ENCODE assay signal across 22 cellular contexts in genomic region chr15:81069909-81070308, GRCh38.
DNase-seq lines count a peak whose midpoint lies in the region; ATAC-seq, FAIRE-seq and TF ChIP-seq lines count a peak whose summit lies in the region.
"Had no signal": no experiment of that assay in that cellular context is flagged by ENCODE, and none has a peak within 500 bp of the region (broad histone marks: within the 10 kb centered on the region; RNA-seq: fewer than 3 reads in every experiment).

No MANE protein-coding gene starts in this region.

- TF ChIP-seq EP300 in K562 (IDR thresholded peaks at IDR 0.05; ENCODE audit: low read length), result no peak

- H3K9me3 ChIP-seq in heart right ventricle, result no peaks in the 10 kb centered on the region
- no peaks in the 10 kb centered on the region for H3K9me3 ChIP-seq in K562 (replicated peaks; ENCODE audit: control insufficient read depth, insufficient read depth, low read depth, low read length)
- H3K9me3 ChIP-seq in endothelial cell of umbilical vein (replicated peaks; ENCODE audit: control insufficient read depth, insufficient read depth, low read length), result no peaks in the 10 kb centered on the region
- no peaks in the 10 kb centered on the region for H3K9me3 ChIP-seq in Peyer's patch

- H3K36me3 ChIP-seq in heart right ventricle (no peaks in the 10 kb centered on the region), K562 (ENCODE audit: control insufficient read depth, insufficient read depth, low read length) (no peaks in the 10 kb centered on the region), endothelial cell of umbilical vein (ENCODE audit: control insufficient read depth in 2 of 2, extremely low read depth in 1 of 2, insufficient read depth in 2 of 2, low read length in 2 of 2) (no peaks in the 10 kb centered on the region), Peyer's patch (no peaks in the 10 kb centered on the region)

- TF ChIP-seq POLR2A in K562 (conservative IDR thresholded peaks at IDR 0.05), result no peak
- no peak for TF ChIP-seq POLR2A in endothelial cell of umbilical vein (IDR thresholded peaks at IDR 0.05; ENCODE audit: low read depth, low read length)
- no peak for TF ChIP-seq POLR2A in Peyer's patch (IDR thresholded peaks at IDR 0.05)

- ATAC-seq in heart right ventricle (peak; percentile 56 to 84 (median 80)), K562 (peak; percentile 95)

- H3K9me1 ChIP-seq in K562 (ENCODE audit: control insufficient read depth, insufficient read depth, low read length) (no peaks in the 10 kb centered on the region), endothelial cell of umbilical vein (replicated peaks; ENCODE audit: control insufficient read depth, extremely low read depth, insufficient read depth, low read length) (no peaks in the 10 kb centered on the region)

- no peaks in the 10 kb centered on the region for H4K20me1 ChIP-seq in K562 (replicated peaks; ENCODE audit: control insufficient read depth, insufficient read depth, low read length)
- no peaks in the 10 kb centered on the region for H4K20me1 ChIP-seq in endothelial cell of umbilical vein (replicated peaks; ENCODE audit: control insufficient read depth, extremely low read depth, insufficient read depth, low read length)

- H3K4me2 ChIP-seq in K562 (ENCODE audit: insufficient read depth, low read length), result no peak overlapping the region
- H3K4me2 ChIP-seq in endothelial cell of umbilical vein (ENCODE audit: insufficient read depth, low read length), result no peak overlapping the region

- H3K9ac ChIP-seq in K562 (ENCODE audit: insufficient read depth in 1 of 2, low read depth in 2 of 2, low read length in 2 of 2) (no peak overlapping the region), endothelial cell of umbilical vein (replicated peaks; ENCODE audit: extremely low read depth, insufficient read depth, low read length) (no peak overlapping the region)

- CTCF ChIA-PET in K562 (lab: Yijun Ruan, JAX; ENCODE audit: low intra/inter-chr PET ratio), result no interaction called here
- CTCF ChIA-PET in endothelial cell of umbilical vein (lab: Charles Lee), result interaction anchor here (0.5 to 2.7 kb wide), 12 partner anchors 8 to 196 kb away, joined by 3 to 13 read pairs (median 4); partner anchors contain the start of gene TLNRD1

- H3K27me3 ChIP-seq in heart right ventricle, result no peaks in the 10 kb centered on the region
- no peaks in the 10 kb centered on the region for H3K27me3 ChIP-seq in K562 (ENCODE audit: control insufficient read depth in 2 of 2, insufficient read depth in 2 of 2, low read length in 2 of 2)
- H3K27me3 ChIP-seq in endothelial cell of umbilical vein (ENCODE audit: control insufficient read depth in 2 of 2, insufficient read depth in 2 of 2, low read length in 2 of 2), result no peaks in the 10 kb centered on the region
- no peaks in the 10 kb centered on the region for H3K27me3 ChIP-seq in Peyer's patch

- dilution Hi-C loops in endothelial cell of umbilical vein (cut with MboI; ENCODE audit: extremely low pct_ligation_motif_present, low sequenced_read_pairs), result no loop called here

- POLR2A ChIA-PET in K562 (lab: Yijun Ruan, JAX), result interaction anchor here (1.4 kb wide), 1 partner anchor 11 kb away, joined by 4 read pairs; no protein-coding TSS in a partner anchor
- POLR2A ChIA-PET in endothelial cell of umbilical vein (lab: Charles Lee), result interaction anchor here (1.0 to 1.5 kb wide), 2 partner anchors 46 to 67 kb away, joined by 3 read pairs; no protein-coding TSS in a partner anchor

- 58 to 74% methylated on average over 11 of the region's 11 CpGs for WGBS in heart right ventricle, 2 donors
- 35% methylated on average over 11 of the region's 11 CpGs for WGBS in K562 (ENCODE audit: insufficient coverage, low coverage, missing lambda C conversion rate)

- FAIRE-seq in K562 (lab: Jason Lieb, UNC), result peak; percentile 78
- peak; percentile 46 for FAIRE-seq in endothelial cell of umbilical vein (lab: Jason Lieb, UNC)
- FAIRE-seq: G401.6, GM12892, HTR-8/SVneo had no signal

- TF ChIP-seq CTCF in heart right ventricle (IDR thresholded peaks at IDR 0.05) (peak in 3 of 9 donors; percentile 22 to 37 (median 29)), K562 (IDR thresholded peaks at IDR 0.05 in 2 of 3, conservative IDR thresholded peaks at IDR 0.05 in 1 of 3; ENCODE audit: insufficient read depth in 2 of 3, low read depth in 1 of 3, low read length in 3 of 3) (peak; percentile 49 to 55 (median 51); a peak in 5 of 6 replicates), endothelial cell of umbilical vein (IDR thresholded peaks at IDR 0.05; ENCODE audit: extremely low read depth in 1 of 2, insufficient read depth in 1 of 2, low read depth in 1 of 2, low read length in 2 of 2) (no peak), Peyer's patch (IDR thresholded peaks at IDR 0.05) (no peak)

- DNase-seq in heart right ventricle, result peak in 1 of 2 donors; percentile 25
- DNase-seq in cardiac septum (ENCODE audit: low spot score), result no peak
- peak in 2 of 4 experiments; percentile 48 to 71 for DNase-seq in K562 (ENCODE audit: extremely low read depth in 1 of 4, low spot score in 3 of 4)
- DNase-seq in endothelial cell of umbilical vein (ENCODE audit: low read depth, low spot score), result peak; percentile 44
- DNase-seq in ureter (ENCODE audit: low spot score), result peak; percentile 24
- DNase-seq in Peyer's patch, result no peak
- DNase-seq in AG08396 (ENCODE audit: low spot score), result no peak
- DNase-seq in SIG-M5 (lab: John Stamatoyannopoulos, UW), result no peak
- DNase-seq: GOT3, HCEC 1CT, MV-4-11, NCI-H1105 treated with DMSO at 0.1 percent for 48 hours, NCI-H1694, NCI-H2081, NCI-H2171, NCI-H345, NCI-H774, OCI-M1, SHP77 had no signal

- H3K27ac ChIP-seq in heart right ventricle (peak overlapping the region in 4 of 10 donors; percentile 10 to 67 (median 39)), K562 (ENCODE audit: extremely low read depth, low read depth, low read length) (no peak overlapping the region), endothelial cell of umbilical vein (ENCODE audit: insufficient read depth, low read depth, low read length) (no peak overlapping the region), Peyer's patch (no peak overlapping the region)

- intact Hi-C loops in heart right ventricle (cut with DNase I) (no loop called here), cardiac septum (cut with DNase I) (no loop called here), K562 (cut with micrococcal nuclease) (no loop called here), endothelial cell of umbilical vein (cut with micrococcal nuclease) (loop anchor here (1.0 to 2.0 kb wide), 4 partner anchors 23 to 47 kb away; no protein-coding TSS in a partner anchor)

- TF ChIP-seq RAD21 in K562 (CRISPR knock-in tag; conservative IDR thresholded peaks at IDR 0.05 in 1 of 2, IDR thresholded peaks at IDR 0.05 in 1 of 2), result peak; percentile 10 to 72; a peak in 2 of 4 replicates

- no peaks in the 10 kb centered on the region for H3K79me2 ChIP-seq in K562 (ENCODE audit: control insufficient read depth, insufficient read depth, low read length)
- no peaks in the 10 kb centered on the region for H3K79me2 ChIP-seq in endothelial cell of umbilical vein (ENCODE audit: control insufficient read depth, insufficient read depth, low read length)

- peaks cover 0 to 39% (median 20%) of the 10 kb centered on the region in 9 donors for H3K4me1 ChIP-seq in heart right ventricle
- peaks cover 0 to 8% of the 10 kb centered on the region in 2 experiments; a peak in 4 of 5 replicates for H3K4me1 ChIP-seq in K562 (replicated peaks in 1 of 2; ENCODE audit: control insufficient read depth in 2 of 2, insufficient read depth in 2 of 2, low read length in 2 of 2)
- H3K4me1 ChIP-seq in endothelial cell of umbilical vein (ENCODE audit: control insufficient read depth, extremely low read depth, insufficient read depth, low read length), result peaks cover 16% of the 10 kb centered on the region
- H3K4me1 ChIP-seq in Peyer's patch, result no peaks in the 10 kb centered on the region

- BruUV-seq in K562 (replicated peaks; lab: Mats Ljungman, UMichigan) (no TSS peak), endothelial cell of umbilical vein (replicated peaks; lab: Mats Ljungman, UMichigan) (no TSS peak)

- H3K4me3 ChIP-seq in heart right ventricle (no peak overlapping the region), K562 (no peak overlapping the region), endothelial cell of umbilical vein (replicated peaks in 1 of 3; ENCODE audit: insufficient read depth in 1 of 3, low read depth in 1 of 3, low read length in 3 of 3) (no peak overlapping the region), Peyer's patch (no peak overlapping the region)

- in situ Hi-C loops in K562 (cut with MboI), result no loop called here

- H2AFZ ChIP-seq in K562 (ENCODE audit: low read depth, low read length), result peak overlapping the region; percentile 69
- peak overlapping the region; percentile 21 for H2AFZ ChIP-seq in endothelial cell of umbilical vein (ENCODE audit: low read depth, low read length)

TF ChIP-seq in K562, 482 proteins besides CTCF, POLR2A, EP300 and RAD21:
- 0 out of 2 replicates have a peak, but pooled peaks have one; percentile 37 for TF ChIP-seq MYC (IDR thresholded peaks at IDR 0.05; ENCODE audit: low read depth, low read length)
- TF ChIP-seq MYC (CRISPR knock-in tag; IDR thresholded peaks at IDR 0.05; ENCODE audit: borderline replicate concordance, low read depth), result no peak
- TF ChIP-seq MAZ (CRISPR knock-in tag; conservative IDR thresholded peaks at IDR 0.05 in 1 of 2, IDR thresholded peaks at IDR 0.05 in 1 of 2), result peak in 1 of 2 experiments; percentile 36; a peak in 1 of 4 replicates
- TF ChIP-seq KDM2B (CRISPR knock-in tag; IDR thresholded peaks at IDR 0.05), result no peak
TF ChIP-seq in K562: peak in this region for 2.

TF ChIP-seq in endothelial cell of umbilical vein, 7 proteins besides CTCF, POLR2A, EP300 and RAD21:
- no peak for TF ChIP-seq EZH2 (IDR thresholded peaks at IDR 0.05; ENCODE audit: borderline replicate concordance, low read depth, low read length, severe bottlenecking)

Comparison
In these comparisons a context has a peak if more than half of its experiments do, and no peak if none do; other contexts are left out.
1. DNase-seq: peak in endothelial cell of umbilical vein (single experiment) and ureter (single experiment); none in cardiac septum (single experiment), Peyer's patch (0 of 3), AG08396 (single experiment) and SIG-M5 (single experiment).
2. CTCF ChIP-seq: peak in K562 (3 of 3); none in endothelial cell of umbilical vein (0 of 2) and Peyer's patch (0 of 6).